ENCODE assay signal across 1 cellular context in genomic region chr13:29849071-29849541, GRCh38.
A peak's percentile ranks its signal among the peaks of the same experiment; 100 is the strongest.
TF ChIP-seq lines count a peak whose summit lies in the region.

No MANE protein-coding gene starts in this region.

TF ChIP-seq in GM12878, 131 proteins besides CTCF, POLR2A, EP300 and RAD21 (continued from another document):
- TF ChIP-seq ZBTB33 (IDR thresholded peaks at IDR 0.05) (no peak), JUNB (IDR thresholded peaks at IDR 0.05) (peak; percentile 20; the same call in 1 of the 2 replicates), MTA3 (IDR thresholded peaks at IDR 0.05; ENCODE audit: borderline replicate concordance, low read length) (0 out of 2 replicates have a peak, but pooled peaks have one; percentile 24), CREB1 (IDR thresholded peaks at IDR 0.05; ENCODE audit: low read depth) (0 out of 2 replicates have a peak, but pooled peaks have one; percentile 24), IKZF2 (IDR thresholded peaks at IDR 0.05) (peak; percentile 32 to 33; a peak in 2 of 4 replicates), SKIL (IDR thresholded peaks at IDR 0.05; ENCODE audit: low read depth, poor library complexity, severe bottlenecking) (no peak), NFXL1 (IDR thresholded peaks at IDR 0.05; ENCODE audit: borderline replicate concordance) (no peak), FOXM1 (IDR thresholded peaks at IDR 0.05; ENCODE audit: low read depth, low read length) (no peak), EED (IDR thresholded peaks at IDR 0.05; ENCODE audit: low read depth) (0 out of 2 replicates have a peak, but pooled peaks have one; percentile 6)
TF ChIP-seq in GM12878: peak in this region for 5.
